16 cellular contexts compared by ENCODE assay signal in genomic region chr6:113939825-113940224, GRCh38. TPM values are rescaled to one million over a fixed set of nuclear protein-coding genes. Genes with fewer than 3 reads are reported as not detected.
DNase-seq lines count a peak whose midpoint lies in the region; ATAC-seq, FAIRE-seq and TF ChIP-seq lines count a peak whose summit lies in the region.
"Had no signal": no experiment of that assay in that cellular context is flagged by ENCODE, and none has a peak within 500 bp of the region (broad histone marks: within the 10 kb centered on the region; RNA-seq: fewer than 3 reads in every experiment).

No MANE protein-coding gene starts in this region.

- intact Hi-C loops in left ventricle myocardium inferior (cut with micrococcal nuclease): no loop called here

- no peaks in the 10 kb centered on the region for H3K27me3 ChIP-seq in cardiac muscle cell
- no peaks in the 10 kb centered on the region for H3K27me3 ChIP-seq in left ventricle myocardium inferior (ENCODE audit: low read depth)
- no peaks in the 10 kb centered on the region for H3K27me3 ChIP-seq in GM23338 (ENCODE audit: insufficient read depth)
- no peaks in the 10 kb centered on the region for H3K27me3 ChIP-seq in keratinocyte (ENCODE audit: control insufficient read depth, extremely low read depth, insufficient read depth, low read length)
- H3K27me3 ChIP-seq: BE2C had no signal

- H3K4me2 ChIP-seq in GM23338 (no peak overlapping the region), keratinocyte (ENCODE audit: control insufficient read depth, extremely low read depth, insufficient read depth, low read depth, low read length) (no peak overlapping the region)

- H3K4me3 Mint-ChIP-seq in GM23338: no peak overlapping the region
- H3K4me3 Mint-ChIP-seq: CD4-positive, CD25-positive, alpha-beta regulatory T cell had no signal

- H3K9me1 ChIP-seq in keratinocyte (ENCODE audit: control insufficient read depth, extremely low read depth, insufficient read depth, low read length): no peaks in the 10 kb centered on the region

- H3K4me3 ChIP-seq in cardiac muscle cell: no peak overlapping the region
- no peak overlapping the region for H3K4me3 ChIP-seq in left ventricle myocardium inferior
- H3K4me3 ChIP-seq in GM23338: no peak overlapping the region
- H3K4me3 ChIP-seq in keratinocyte (ENCODE audit: control insufficient read depth in 2 of 3, extremely low read depth in 1 of 3, insufficient read depth in 2 of 3, low read depth in 1 of 3, low read length in 3 of 3): no peak overlapping the region
- H3K4me3 ChIP-seq: HAP-1 had no signal

- H2AFZ ChIP-seq in GM23338 (no peak overlapping the region), keratinocyte (ENCODE audit: control insufficient read depth, low read length) (no peak overlapping the region)

- no peak overlapping the region for H3K27ac Mint-ChIP-seq in GM23338

- H3K79me2 ChIP-seq in GM23338 (replicated peaks; ENCODE audit: insufficient read depth): no peaks in the 10 kb centered on the region
- no peaks in the 10 kb centered on the region for H3K79me2 ChIP-seq in keratinocyte (ENCODE audit: control insufficient read depth, insufficient read depth, low read length)

- ATAC-seq in GM23338 (no peak), left lobe of liver (no peak), HG02981 (IDR thresholded peaks at IDR 0.05; ENCODE audit: unreplicated experiment) (no peak)

- DNase-seq in cardiac muscle cell (ENCODE audit: low read depth in 1 of 2, low spot score in 1 of 2) (no peak), left ventricle myocardium inferior (no peak), GM23338 (ENCODE audit: low spot score) (no peak), keratinocyte (ENCODE audit: low read depth, low spot score) (no peak), left lobe of liver (ENCODE audit: low spot score) (no peak)
- DNase-seq in activated CD4-positive, CD25-positive, alpha-beta regulatory T cell treated with anti-CD3 and anti-CD28 coated beads, Interleukin-2, amount 50 U/mL, for 72 hours: no peak
- DNase-seq: ACHN; BE2C; C1 segment of cervical spinal cord; Caco-2; CD4-positive, CD25-positive, alpha-beta regulatory T cell; GDM1 had no signal

- no peaks in the 10 kb centered on the region for H3K27me3 Mint-ChIP-seq in GM23338 (ENCODE audit: insufficient read depth, low read depth, poor library complexity)
- H3K27me3 Mint-ChIP-seq: CD4-positive, CD25-positive, alpha-beta regulatory T cell had no signal

- H3K4me1 Mint-ChIP-seq in GM23338: no peaks in the 10 kb centered on the region

- peak; percentile 23 for FAIRE-seq in keratinocyte (lab: Jason Lieb, UNC)
- FAIRE-seq: GM12892, GM18507 had no signal

- H3K36me3 ChIP-seq in cardiac muscle cell: peaks cover 63% of the 10 kb centered on the region
- peaks cover 63% of the 10 kb centered on the region for H3K36me3 ChIP-seq in left ventricle myocardium inferior
- peaks cover 66% of the 10 kb centered on the region; the same call in 1 of the 2 replicates for H3K36me3 ChIP-seq in GM23338 (ENCODE audit: insufficient read depth)
- H3K36me3 ChIP-seq in keratinocyte (ENCODE audit: control insufficient read depth in 2 of 2, extremely low read depth in 1 of 2, insufficient read depth in 2 of 2, low read length in 2 of 2): peaks cover 2 to 9% of the 10 kb centered on the region in 2 experiments

- no peak overlapping the region for H3K9ac ChIP-seq in keratinocyte (ENCODE audit: control insufficient read depth, extremely low read depth, insufficient read depth, low read length)

- no peaks in the 10 kb centered on the region for H3K9me2 ChIP-seq in GM23338 (ENCODE audit: insufficient read depth)

- H3F3A ChIP-seq in GM23338 (replicated peaks; ENCODE audit: low read depth): peaks cover 21% of the 10 kb centered on the region

- dilution Hi-C loops in keratinocyte (cut with MboI; ENCODE audit: extremely low pct_ligation_motif_present, low sequenced_read_pairs): no loop called here

- H3K9me3 ChIP-seq in cardiac muscle cell (ENCODE audit: low read depth) (no peaks in the 10 kb centered on the region), left ventricle myocardium inferior (replicated peaks) (no peaks in the 10 kb centered on the region), keratinocyte (ENCODE audit: control insufficient read depth, low read depth, low read length) (no peaks in the 10 kb centered on the region)
- H3K9me3 ChIP-seq: BE2C, Caco-2, HAP-1 had no signal

- H4K20me1 ChIP-seq in GM23338 (replicated peaks; ENCODE audit: insufficient read depth) (peaks cover 5% of the 10 kb centered on the region; the same call in 1 of the 2 replicates), keratinocyte (ENCODE audit: control insufficient read depth, extremely low read depth, insufficient read depth, low read length) (peaks cover 3% of the 10 kb centered on the region)

- H3K4me1 ChIP-seq in cardiac muscle cell (ENCODE audit: low read depth) (no peaks in the 10 kb centered on the region), left ventricle myocardium inferior (peaks cover 8% of the 10 kb centered on the region), GM23338 (ENCODE audit: insufficient read depth) (no peaks in the 10 kb centered on the region), keratinocyte (ENCODE audit: control insufficient read depth, extremely low read depth, insufficient read depth, low read length) (peaks cover under 1% of the 10 kb centered on the region)
- H3K4me1 ChIP-seq: BE2C, Caco-2, HAP-1 had no signal

- H3K36me3 Mint-ChIP-seq in GM23338 (ENCODE audit: low read depth): peaks cover 64% of the 10 kb centered on the region

- TF ChIP-seq CTCF in cardiac muscle cell (IDR thresholded peaks at IDR 0.05; ENCODE audit: low read depth, low read length) (no peak), left ventricle myocardium inferior (IDR thresholded peaks at IDR 0.05; ENCODE audit: borderline replicate concordance) (no peak), GM23338 (conservative IDR thresholded peaks at IDR 0.05; ENCODE audit: low read depth in 2 of 2) (no peak), keratinocyte (optimal IDR thresholded peaks at IDR 0.05 in 1 of 3, IDR thresholded peaks at IDR 0.05 in 1 of 3, conservative IDR thresholded peaks at IDR 0.05 in 1 of 3; ENCODE audit: extremely low read depth in 1 of 3, insufficient read depth in 2 of 3, low read length in 3 of 3) (no peak)

- H3K9me3 Mint-ChIP-seq in GM23338: no peaks in the 10 kb centered on the region
- H3K9me3 Mint-ChIP-seq: CD4-positive, CD25-positive, alpha-beta regulatory T cell had no signal

- H3K27ac ChIP-seq in cardiac muscle cell (peak overlapping the region; percentile 14), left ventricle myocardium inferior (replicated peaks) (no peak overlapping the region), GM23338 (ENCODE audit: low read depth) (0 out of 2 replicates have a peak overlapping the region, but pooled peaks have one; percentile 22), keratinocyte (ENCODE audit: control insufficient read depth, insufficient read depth, low read length) (no peak overlapping the region)

TF ChIP-seq in GM23338, 12 proteins besides CTCF, POLR2A, EP300 and RAD21:
- TF ChIP-seq POLR2AphosphoS5 (IDR thresholded peaks at IDR 0.05; ENCODE audit: low read depth) (no peak), ZNF114 (CRISPR knock-in tag; IDR thresholded peaks at IDR 0.05) (no peak), ZNF331 (CRISPR knock-in tag; IDR thresholded peaks at IDR 0.05; ENCODE audit: low read depth) (no peak), NANOG (IDR thresholded peaks at IDR 0.05; ENCODE audit: borderline replicate concordance) (no peak), JUNB (IDR thresholded peaks at IDR 0.05; ENCODE audit: unreplicated experiment) (no peak), CREB1 (CRISPR knock-in tag; IDR thresholded peaks at IDR 0.05; ENCODE audit: low read depth) (no peak), STAT1 (IDR thresholded peaks at IDR 0.05; ENCODE audit: unreplicated experiment) (no peak)
TF ChIP-seq in GM23338: peak in this region for 0.

RNA-seq across cellular contexts. Expression of gene HDAC2, which starts 31.1 kb away (rescaled TPM):
- 140 and 150 TPM in 2 replicates for total RNA-seq in cardiac muscle cell
- polyA plus RNA-seq in cardiac muscle cell: 321 and 370 TPM in 2 replicates
- 44.3 TPM for total RNA-seq in left ventricle myocardium inferior
- total RNA-seq in GM23338 (2014; rRNA removed; shearing (Covaris generic)): 355 and 413 TPM in 2 replicates
- polyA plus RNA-seq in GM23338 (2016; fragmentation: Nextera tagmentation; extraction: Ambion mirVana): 324 and 343 TPM in 2 replicates
- polyA plus RNA-seq in keratinocyte: 120 to 222 TPM (median 133 TPM) in 3 replicates
- polyA plus RNA-seq in keratinocyte (2011; ENCODE audit: low read depth): 121 TPM
- 107 and 217 TPM in 2 replicates for polyA plus RNA-seq in keratinocyte (2011; cell fraction: cytosol; rRNA removed)
- 114 and 143 TPM in 2 replicates for polyA plus RNA-seq in keratinocyte (2011; cell fraction: nucleus; rRNA removed)
- polyA plus RNA-seq in keratinocyte (2012; ENCODE audit: low replicate concordance): 116 and 144 TPM in 2 replicates
- 34.5 to 273 TPM (median 116 TPM) in 3 replicates for polyA minus RNA-seq in keratinocyte
- 132 TPM for polyA minus RNA-seq in keratinocyte (2011; cell fraction: cytosol; rRNA and poly(A)+ RNA removed)
- 39.5 and 76.5 TPM in 2 replicates for polyA minus RNA-seq in keratinocyte (2011; cell fraction: nucleus; rRNA and poly(A)+ RNA removed)
- total RNA-seq in left lobe of liver: 16.3 TPM

Comparison
In these comparisons a context has a peak if more than half of its experiments do, and no peak if none do; other contexts are left out.
1. H3K27ac ChIP-seq: peak in cardiac muscle cell (single experiment) and GM23338 (single experiment); none in left ventricle myocardium inferior (single experiment) and keratinocyte (single experiment).